24 cellular contexts compared by ENCODE assay signal in the genomic region with DNA sequence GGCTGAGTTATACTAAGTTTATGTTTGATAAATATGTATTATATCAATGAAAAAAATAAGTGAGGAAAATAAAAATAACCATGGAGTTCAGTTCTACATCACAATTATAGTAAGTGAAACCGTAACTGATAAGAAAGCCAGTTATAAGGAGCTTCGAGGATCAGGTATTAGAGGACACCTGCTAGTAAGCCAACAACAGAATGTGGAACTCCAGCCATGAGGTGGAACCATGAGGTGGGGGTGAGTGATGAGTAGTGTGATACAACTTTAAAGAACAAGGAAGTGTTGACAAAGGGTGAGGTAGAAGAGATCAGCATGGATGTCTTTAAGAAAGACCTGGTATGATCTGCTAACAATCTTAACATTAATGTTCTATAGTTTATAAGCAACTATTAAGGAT.
"Had no signal": no experiment of that assay in that cellular context is flagged by ENCODE, and none has a peak within 500 bp of the region (broad histone marks: within the 10 kb centered on the region; RNA-seq: fewer than 3 reads in every experiment).

No MANE protein-coding gene starts in this region.

- H3K4me1 ChIP-seq: colonic mucosa, esophagus muscularis mucosa, esophagus squamous epithelium, foreskin keratinocyte, gastrocnemius medialis, gastroesophageal sphincter, heart left ventricle, heart right ventricle had no signal

- ATAC-seq: effector memory CD8-positive, alpha-beta T cell; esophagus mucosa; foreskin keratinocyte; gastrocnemius medialis; gastroesophageal sphincter; heart left ventricle; heart right ventricle had no signal

- H3K36me3 ChIP-seq: colonic mucosa, esophagus muscularis mucosa, esophagus squamous epithelium, gastrocnemius medialis, gastroesophageal sphincter, heart left ventricle, heart right ventricle had no signal

- H3K4me3 ChIP-seq: colonic mucosa, coronary artery, dorsolateral prefrontal cortex, esophagus muscularis mucosa, esophagus squamous epithelium, gastrocnemius medialis, gastroesophageal sphincter, heart left ventricle, heart right ventricle had no signal

- H3K9me3 ChIP-seq: colonic mucosa, esophagus muscularis mucosa, esophagus squamous epithelium, gastrocnemius medialis, gastroesophageal sphincter, heart left ventricle had no signal

- DNase-seq: colonic mucosa; cortex of kidney; dermis blood vessel endothelial cell; dorsolateral prefrontal cortex; effector CD4-positive, alpha-beta T cell; effector CD8-positive, alpha-beta T cell; effector memory CD4-positive, alpha-beta T cell; effector memory CD8-positive, alpha-beta T cell; endodermal cell; erythroblast; esophagus squamous epithelium; foreskin fibroblast; foreskin melanocyte; gastrocnemius medialis; glutamatergic neuron; head of caudate nucleus; heart left ventricle; heart right ventricle had no signal

- H3K27me3 ChIP-seq: colonic mucosa, dorsolateral prefrontal cortex, esophagus muscularis mucosa, esophagus squamous epithelium, gastrocnemius medialis, gastroesophageal sphincter, heart left ventricle, heart right ventricle had no signal

- H3K27ac ChIP-seq: colonic mucosa, coronary artery, dorsolateral prefrontal cortex, epithelial cell of prostate, esophagus muscularis mucosa, esophagus squamous epithelium, foreskin keratinocyte, gastrocnemius medialis, gastroesophageal sphincter, heart left ventricle, heart right ventricle had no signal
